17 cellular contexts compared by ENCODE assay signal in genomic region chr2:97067279-97068004, GRCh38. TPM values are rescaled to one million over a fixed set of nuclear protein-coding genes. Genes with fewer than 3 reads are reported as not detected.
DNase-seq lines count a peak whose midpoint lies in the region; ATAC-seq and TF ChIP-seq lines count a peak whose summit lies in the region.
"Had no signal": no experiment of that assay in that cellular context is flagged by ENCODE, and none has a peak within 500 bp of the region (broad histone marks: within the 10 kb centered on the region; RNA-seq: fewer than 3 reads in every experiment).

No MANE protein-coding gene starts in this region.

- H3K4me2 ChIP-seq in mesendoderm (ENCODE audit: low read length), result no peak overlapping the region

- no peak overlapping the region for H3K23ac ChIP-seq in mesendoderm (ENCODE audit: low read length)

- H3K79me1 ChIP-seq in mesendoderm (ENCODE audit: low read length), result no peaks in the 10 kb centered on the region

- no peaks in the 10 kb centered on the region for H3K79me2 ChIP-seq in mesendoderm (ENCODE audit: control insufficient read depth, insufficient read depth, low read length)

- no peaks in the 10 kb centered on the region for H3K4me1 ChIP-seq in right atrium auricular region
- H3K4me1 ChIP-seq in adipocyte (ENCODE audit: control insufficient read depth, insufficient read depth, low read length), result no peaks in the 10 kb centered on the region
- H3K4me1 ChIP-seq in mesendoderm (ENCODE audit: control insufficient read depth, low read depth, low read length), result no peaks in the 10 kb centered on the region
- H3K4me1 ChIP-seq in thoracic aorta (ENCODE audit: control insufficient read depth in 1 of 2, low read depth in 2 of 2), result no peaks in the 10 kb centered on the region

- no peak for DNase-seq in Right ventricle myocardium inferior (ENCODE audit: missing footprints)
- no peak for DNase-seq in right atrium auricular region (ENCODE audit: low spot score)
- DNase-seq in adipocyte (ENCODE audit: low read depth), result peak; percentile 1
- peak; percentile 13 for DNase-seq in mesendoderm
- no peak for DNase-seq in thoracic aorta (ENCODE audit: low spot score)
- DNase-seq in SHP77 (lab: John Stamatoyannopoulos, UW), result no peak
- no peak for DNase-seq in activated gamma-delta T cell (lab: John Stamatoyannopoulos, UW)
- DNase-seq: C1 segment of cervical spinal cord, DND-41, GOT3, NCI-H1105 treated with DMSO at 0.1 percent for 48 hours, NCI-H187, NCI-H2171, NCI-H446, PC-3 had no signal

- H2BK15ac ChIP-seq in mesendoderm (replicated peaks; ENCODE audit: low read depth), result no peak overlapping the region

- no CpG with 5 or more reads among the region's 5 CpGs for WGBS in mesendoderm (ENCODE audit: extremely low coverage, insufficient coverage, low lambda C conversion rate)

- H2AK5ac ChIP-seq in mesendoderm (ENCODE audit: low read length), result no peak overlapping the region

- no peak overlapping the region for H3K27ac ChIP-seq in right atrium auricular region
- no peak overlapping the region for H3K27ac ChIP-seq in mesendoderm (ENCODE audit: low read depth, low read length)
- H3K27ac ChIP-seq in thoracic aorta, result no peak overlapping the region
- H3K27ac ChIP-seq: RWPE1 had no signal

- intact Hi-C loops in Right ventricle myocardium inferior (cut with DNase I), result no loop called here

- H3K4me3 ChIP-seq in right atrium auricular region, result no peak overlapping the region
- H3K4me3 ChIP-seq in adipocyte (ENCODE audit: low read length), result no peak overlapping the region
- no peak overlapping the region for H3K4me3 ChIP-seq in mesendoderm (ENCODE audit: low read length)
- H3K4me3 ChIP-seq in thoracic aorta, result no peak overlapping the region

- H3K56ac ChIP-seq in mesendoderm (ENCODE audit: low read length), result peak overlapping the region; percentile 15

- H2BK120ac ChIP-seq in mesendoderm (ENCODE audit: low read depth, low read length), result no peak overlapping the region

- H3K9me3 ChIP-seq in right atrium auricular region (no peaks in the 10 kb centered on the region), adipocyte (ENCODE audit: control insufficient read depth, low read length) (peaks cover 8% of the 10 kb centered on the region), thoracic aorta (no peaks in the 10 kb centered on the region)

- H4K8ac ChIP-seq in mesendoderm (ENCODE audit: low read depth, low read length), result no peak overlapping the region

- H3K36me3 ChIP-seq in right atrium auricular region, result no peaks in the 10 kb centered on the region
- H3K36me3 ChIP-seq in adipocyte (ENCODE audit: control insufficient read depth, insufficient read depth, low read length, severe bottlenecking), result no peaks in the 10 kb centered on the region
- no peaks in the 10 kb centered on the region for H3K36me3 ChIP-seq in mesendoderm (ENCODE audit: control insufficient read depth, insufficient read depth, low read length)
- H3K36me3 ChIP-seq in thoracic aorta, result no peaks in the 10 kb centered on the region

- H3K27me3 ChIP-seq in right atrium auricular region, result no peaks in the 10 kb centered on the region
- peaks cover 12% of the 10 kb centered on the region for H3K27me3 ChIP-seq in adipocyte (replicated peaks; ENCODE audit: control insufficient read depth, insufficient read depth, low read length)
- no peaks in the 10 kb centered on the region for H3K27me3 ChIP-seq in mesendoderm (ENCODE audit: insufficient read depth, low read length, poor library complexity)
- H3K27me3 ChIP-seq in thoracic aorta (replicated peaks; ENCODE audit: insufficient read depth), result no peaks in the 10 kb centered on the region

- H2BK5ac ChIP-seq in mesendoderm (ENCODE audit: low read length), result peak overlapping the region; percentile 1

- no peak overlapping the region for H3K4ac ChIP-seq in mesendoderm (ENCODE audit: low read depth, low read length)

- H3K9ac ChIP-seq in adipocyte (ENCODE audit: low read length) (no peak overlapping the region), mesendoderm (ENCODE audit: low read length) (no peak overlapping the region)

- no peak overlapping the region for H3K18ac ChIP-seq in mesendoderm (ENCODE audit: low read length)

- TF ChIP-seq CTCF in right atrium auricular region (IDR thresholded peaks at IDR 0.05), result no peak
- no peak for TF ChIP-seq CTCF in thoracic aorta (IDR thresholded peaks at IDR 0.05)

- no peak overlapping the region for H4K5ac ChIP-seq in mesendoderm (ENCODE audit: low read length)

- ATAC-seq in Right ventricle myocardium inferior (peak; percentile 37), thoracic aorta (ENCODE audit: insufficient number of reproducible peaks, low FRiP score, low read depth) (peak; percentile 33), HG02852 (IDR thresholded peaks at IDR 0.05; ENCODE audit: unreplicated experiment) (no peak)
- ATAC-seq: PC-3 had no signal

RNA-seq across cellular contexts. Expression of gene FAHD2B, which starts 27.2 kb away (rescaled TPM):
- total RNA-seq in Right ventricle myocardium inferior (34.2 TPM), right atrium auricular region (10 to 100 TPM; 20.8 to 22.9 TPM), thoracic aorta (1 to 10 TPM; 6.6 to 7.5 TPM)
- polyA plus RNA-seq in mesendoderm (2013, experiment 1 of 2), result 19.5 TPM
- polyA plus RNA-seq in mesendoderm (2013, experiment 2 of 2), result 19.9 TPM

RNA-seq across cellular contexts. Expression of gene ANKRD36, which starts 45.5 kb away (rescaled TPM):
- total RNA-seq in Right ventricle myocardium inferior (5.6 TPM), right atrium auricular region (1 to 10 TPM; 3.3 to 5.3 TPM), thoracic aorta (10 to 100 TPM; 48.5 to 54.3 TPM)
- 2.1 TPM for polyA plus RNA-seq in mesendoderm (2013, experiment 1 of 2)
- polyA plus RNA-seq in mesendoderm (2013, experiment 2 of 2), result 2.2 TPM

Comparison
In these comparisons a context has a peak if more than half of its experiments do, and no peak if none do; other contexts are left out.
1. DNase-seq: peak in adipocyte (single experiment) and mesendoderm (single experiment); none in Right ventricle myocardium inferior (single experiment), right atrium auricular region (single experiment), thoracic aorta (single experiment), SHP77 (0 of 2) and activated gamma-delta T cell (single experiment).